20 cellular contexts compared by ENCODE assay signal in genomic region chr6:136757150-136757549, GRCh38. TPM values are rescaled to one million over a fixed set of nuclear protein-coding genes. Genes with fewer than 3 reads are reported as not detected.
A peak's percentile ranks its signal among the peaks of the same experiment; 100 is the strongest.
DNase-seq lines count a peak whose midpoint lies in the region; ATAC-seq and TF ChIP-seq lines count a peak whose summit lies in the region.
"Had no signal": no experiment of that assay in that cellular context is flagged by ENCODE, and none has a peak within 500 bp of the region (broad histone marks: within the 10 kb centered on the region; RNA-seq: fewer than 3 reads in every experiment).

No MANE protein-coding gene starts in this region.

- peak; percentile 33 for DNase-seq in GM04503 (ENCODE audit: low read depth)
- no peak for DNase-seq in sciatic nerve (ENCODE audit: low spot score)
- DNase-seq in effector CD8-positive, alpha-beta T cell (lab: John Stamatoyannopoulos, UW): no peak
- DNase-seq in NCI-H1417 (lab: John Stamatoyannopoulos, UW): no peak
- no peak for DNase-seq in NCI-H748 treated with DMSO at 0.1 percent for 48 hours (lab: John Stamatoyannopoulos, UW)
- DNase-seq: activated CD4-positive, alpha-beta T cell treated with anti-CD3 and anti-CD28 coated beads, Interleukin-2, amount 10 ng/mL, durations not matched to agents 24 days and 14 days; central memory CD4-positive, alpha-beta T cell; DND-41; right cardiac atrium; Right ventricle myocardium superior; stimulated activated CD4-positive, alpha-beta T cell treated with anti-CD3 and anti-CD28 coated beads, Interleukin-2, amount 100 ng/mL, for 48 hours; testis had no signal

- H2AFZ ChIP-seq in OCI-LY1 (ENCODE audit: low read length): no peak overlapping the region
- H2AFZ ChIP-seq: GM23338 had no signal

- H3K4me3 Mint-ChIP-seq in dendritic cell treated with granulocyte-macrophage colony-stimulating factor and Interleukin-4, amounts not matched to agents 40 ng/mL and 50 ng/mL, for 4 days: no peak overlapping the region
- H3K4me3 Mint-ChIP-seq: activated CD4-positive, alpha-beta T cell treated with anti-CD3 and anti-CD28 coated beads, Interleukin-2, amount 10 ng/mL, durations not matched to agents 24 days and 14 days; activated naive CD8-positive, alpha-beta T cell; GM23338; memory B cell; neural crest cell had no signal

- H3F3A ChIP-seq in OCI-LY1 (ENCODE audit: insufficient read depth, low read length): no peaks in the 10 kb centered on the region

- ATAC-seq in sciatic nerve (peak; percentile 61), GM19351 (IDR thresholded peaks at IDR 0.05; ENCODE audit: unreplicated experiment) (no peak)
- ATAC-seq: GM23338 had no signal

- H4K20me1 ChIP-seq in OCI-LY1 (ENCODE audit: insufficient read depth, low read length): no peaks in the 10 kb centered on the region

- intact Hi-C loops in dendritic cell treated with granulocyte-macrophage colony-stimulating factor and Interleukin-4, amounts not matched to agents 40 ng/mL and 50 ng/mL, for 4 days (cut with micrococcal nuclease): no loop called here
- intact Hi-C loops in sciatic nerve (cut with DNase I): no loop called here

- no peak overlapping the region for H3K4me3 ChIP-seq in OCI-LY1 (ENCODE audit: low read depth, low read length, poor library complexity, severe bottlenecking)
- H3K4me3 ChIP-seq: BLaER1 treated with 17β-estradiol and CSF1 and Interleukin-3, amounts not matched to agents 10 nM and 100 nM; GM23338; testis had no signal

- H3K9me2 ChIP-seq in OCI-LY1 (ENCODE audit: low read depth, low read length): no peaks in the 10 kb centered on the region

- H3K27me3 Mint-ChIP-seq in dendritic cell treated with granulocyte-macrophage colony-stimulating factor and Interleukin-4, amounts not matched to agents 40 ng/mL and 50 ng/mL, for 4 days: no peaks in the 10 kb centered on the region
- H3K27me3 Mint-ChIP-seq: activated CD4-positive, alpha-beta T cell treated with anti-CD3 and anti-CD28 coated beads, Interleukin-2, amount 10 ng/mL, durations not matched to agents 24 days and 14 days; activated naive CD8-positive, alpha-beta T cell; memory B cell had no signal

- H3K4me1 ChIP-seq in OCI-LY1 (ENCODE audit: insufficient read depth, low read length, severe bottlenecking): peaks cover 41% of the 10 kb centered on the region

- H3K27ac Mint-ChIP-seq in dendritic cell treated with granulocyte-macrophage colony-stimulating factor and Interleukin-4, amounts not matched to agents 40 ng/mL and 50 ng/mL, for 4 days: peak overlapping the region; percentile 70
- H3K27ac Mint-ChIP-seq: activated naive CD8-positive, alpha-beta T cell; GM23338; memory B cell had no signal

- peaks cover 4% of the 10 kb centered on the region; the same call in 1 of the 2 replicates for H3K79me2 ChIP-seq in OCI-LY1 (ENCODE audit: insufficient read depth, low read length)

- no peaks in the 10 kb centered on the region for H3K9me3 Mint-ChIP-seq in dendritic cell treated with granulocyte-macrophage colony-stimulating factor and Interleukin-4, amounts not matched to agents 40 ng/mL and 50 ng/mL, for 4 days
- H3K9me3 Mint-ChIP-seq: activated CD4-positive, alpha-beta T cell treated with anti-CD3 and anti-CD28 coated beads, Interleukin-2, amount 10 ng/mL, durations not matched to agents 24 days and 14 days; GM23338; memory B cell; neural crest cell had no signal

- peaks cover 19% of the 10 kb centered on the region for H3K36me3 Mint-ChIP-seq in dendritic cell treated with granulocyte-macrophage colony-stimulating factor and Interleukin-4, amounts not matched to agents 40 ng/mL and 50 ng/mL, for 4 days (ENCODE audit: low read depth)

- no peak overlapping the region for H3K9ac ChIP-seq in OCI-LY1 (ENCODE audit: low read length)
- H3K9ac ChIP-seq: BLaER1 treated with 17β-estradiol and CSF1 and Interleukin-3, amounts not matched to agents 10 nM and 100 nM had no signal

- peak overlapping the region; percentile 11 for H3K27ac ChIP-seq in OCI-LY1 (ENCODE audit: low read depth, low read length, poor library complexity, severe bottlenecking)
- H3K27ac ChIP-seq: testis had no signal

- peaks cover 61% of the 10 kb centered on the region for H3K4me1 Mint-ChIP-seq in dendritic cell treated with granulocyte-macrophage colony-stimulating factor and Interleukin-4, amounts not matched to agents 40 ng/mL and 50 ng/mL, for 4 days (ENCODE audit: low read depth)

- H3K4me2 ChIP-seq in OCI-LY1 (ENCODE audit: low read length): no peak overlapping the region
- H3K4me2 ChIP-seq: GM23338 had no signal

- no peaks in the 10 kb centered on the region for H3K9me3 ChIP-seq in OCI-LY1 (ENCODE audit: low read length)
- H3K9me3 ChIP-seq: BLaER1 treated with 17β-estradiol and CSF1 and Interleukin-3, amounts not matched to agents 10 nM and 100 nM; testis had no signal

- no peak for TF ChIP-seq CTCF in OCI-LY1 (IDR thresholded peaks at IDR 0.05; ENCODE audit: low read length)

- H3K27me3 ChIP-seq in OCI-LY1 (ENCODE audit: insufficient read depth, low read length): no peaks in the 10 kb centered on the region
- H3K27me3 ChIP-seq: BLaER1 treated with 17β-estradiol and CSF1 and Interleukin-3, amounts not matched to agents 10 nM and 100 nM; testis had no signal

- H3K36me3 ChIP-seq in OCI-LY1 (ENCODE audit: insufficient read depth, low read length): no peaks in the 10 kb centered on the region

RNA-seq across cellular contexts. Expression of gene MAP3K5, which starts 35.1 kb away (rescaled TPM):
- 18.9 TPM for total RNA-seq in sciatic nerve
